8 cellular contexts compared by ENCODE assay signal in the genomic region with DNA sequence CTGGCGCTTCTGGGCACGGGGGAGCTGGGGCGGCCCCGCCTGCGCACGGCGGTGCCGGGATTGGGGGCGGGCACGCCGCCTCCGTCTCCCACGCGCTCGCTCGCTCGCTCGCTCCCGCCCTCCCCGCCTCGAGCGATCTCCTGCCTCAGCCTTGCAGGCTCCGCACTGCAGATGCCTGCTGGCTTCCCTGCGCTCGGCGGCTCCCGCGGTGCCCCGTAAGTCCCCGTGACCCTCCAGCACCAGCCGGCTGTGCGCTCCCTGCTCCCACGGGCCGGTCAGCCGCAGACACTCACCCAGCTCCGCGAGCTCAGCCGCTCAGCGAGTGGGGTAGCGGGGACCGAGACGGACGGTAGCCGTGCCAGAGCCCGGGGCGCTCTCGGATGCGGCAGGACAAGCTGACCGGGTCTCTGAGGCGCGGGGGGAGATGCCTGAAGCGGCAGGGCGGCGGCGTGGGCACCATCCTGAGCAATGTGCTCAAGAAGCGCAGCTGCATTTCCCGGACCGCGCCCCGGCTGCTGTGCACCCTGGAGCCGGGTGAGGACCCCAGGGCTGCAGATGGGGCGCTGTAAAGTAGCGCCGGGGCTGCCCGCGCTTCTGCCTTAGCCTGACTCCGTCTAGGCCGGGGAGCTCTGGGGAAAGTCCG. TPM values are rescaled to one million over a fixed set of nuclear protein-coding genes. Genes with fewer than 3 reads are reported as not detected.
DNase-seq lines count a peak whose midpoint lies in the region; ATAC-seq and TF ChIP-seq lines count a peak whose summit lies in the region.

A gene with protein sequence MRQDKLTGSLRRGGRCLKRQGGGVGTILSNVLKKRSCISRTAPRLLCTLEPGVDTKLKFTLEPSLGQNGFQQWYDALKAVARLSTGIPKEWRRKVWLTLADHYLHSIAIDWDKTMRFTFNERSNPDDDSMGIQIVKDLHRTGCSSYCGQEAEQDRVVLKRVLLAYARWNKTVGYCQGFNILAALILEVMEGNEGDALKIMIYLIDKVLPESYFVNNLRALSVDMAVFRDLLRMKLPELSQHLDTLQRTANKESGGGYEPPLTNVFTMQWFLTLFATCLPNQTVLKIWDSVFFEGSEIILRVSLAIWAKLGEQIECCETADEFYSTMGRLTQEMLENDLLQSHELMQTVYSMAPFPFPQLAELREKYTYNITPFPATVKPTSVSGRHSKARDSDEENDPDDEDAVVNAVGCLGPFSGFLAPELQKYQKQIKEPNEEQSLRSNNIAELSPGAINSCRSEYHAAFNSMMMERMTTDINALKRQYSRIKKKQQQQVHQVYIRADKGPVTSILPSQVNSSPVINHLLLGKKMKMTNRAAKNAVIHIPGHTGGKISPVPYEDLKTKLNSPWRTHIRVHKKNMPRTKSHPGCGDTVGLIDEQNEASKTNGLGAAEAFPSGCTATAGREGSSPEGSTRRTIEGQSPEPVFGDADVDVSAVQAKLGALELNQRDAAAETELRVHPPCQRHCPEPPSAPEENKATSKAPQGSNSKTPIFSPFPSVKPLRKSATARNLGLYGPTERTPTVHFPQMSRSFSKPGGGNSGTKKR (plus strand): TSS at position 148 of the 643 bp plus-strand sequence. CDS start 233 bp downstream, at position 381.

- H3K36me3 Mint-ChIP-seq in activated T-helper 17 cell treated with anti-CD3 and anti-CD28 coated beads, Interleukin-2, amount 50 U/mL, for 72 hours (ENCODE audit: low read depth): no peaks in the 10 kb centered on the region

- no peak for TF ChIP-seq EP300 in gastroesophageal sphincter (IDR thresholded peaks at IDR 0.05)

- H3K36me3 ChIP-seq in gastroesophageal sphincter (no peaks in the 10 kb centered on the region), neuron (ENCODE audit: insufficient read depth, low read length) (no peaks in the 10 kb centered on the region), aorta (ENCODE audit: control insufficient read depth in 1 of 2, insufficient read depth in 2 of 2, low read length in 1 of 2) (no peaks in the 10 kb centered on the region)

- intact Hi-C loops in aorta (cut with DNase I): no loop called here

- H3K27ac ChIP-seq in gastroesophageal sphincter (no peak within 1 kb of the TSS), aorta (ENCODE audit: low read depth in 1 of 2, low read length in 2 of 2) (no peak within 1 kb of the TSS)

- DNase-seq in DMS153 (lab: John Stamatoyannopoulos, UW) (peak; percentile 59), NCI-H446 treated with DMSO at 0.1 percent for 48 hours (lab: John Stamatoyannopoulos, UW) (peak; percentile 37), aorta (peak; percentile 45 to 78)

- peak within 1 kb of the TSS; percentile 87 for H2AFZ ChIP-seq in neuron (ENCODE audit: low read depth, low read length)

- H3K9me3 ChIP-seq in gastroesophageal sphincter (peaks cover 0 to 10% (median 0%) of the 10 kb centered on the region in 3 donors), neuron (ENCODE audit: low read length) (no peaks in the 10 kb centered on the region), aorta (ENCODE audit: control insufficient read depth, low read length) (peaks cover under 1% of the 10 kb centered on the region)

- H3K4me1 ChIP-seq in gastroesophageal sphincter: peaks cover 0 to 30% (median 18%) of the 10 kb centered on the region in 3 donors
- H3K4me1 ChIP-seq in neuron (ENCODE audit: insufficient read depth, low read length): peaks cover 26% of the 10 kb centered on the region
- H3K4me1 ChIP-seq in aorta (ENCODE audit: control insufficient read depth in 1 of 2, insufficient read depth in 2 of 2, low read length in 2 of 2): peaks cover 0 to 7% of the 10 kb centered on the region in 2 donors

- TF ChIP-seq POLR2A in gastroesophageal sphincter (IDR thresholded peaks at IDR 0.05): no peak

- no CpG with 5 or more reads among the region's 69 CpGs for WGBS in gastroesophageal sphincter (ENCODE audit: low coverage in 1 of 2), 2 donors
- 0 to 1% methylated on average over 59 to 69 of the region's 69 CpGs for WGBS in aorta, 2 donors

- H3K27me3 Mint-ChIP-seq in activated T-helper 17 cell treated with anti-CD3 and anti-CD28 coated beads, Interleukin-2, amount 50 U/mL, for 72 hours: peaks cover 42% of the 10 kb centered on the region

- ATAC-seq in HG02678 (IDR thresholded peaks at IDR 0.05; ENCODE audit: unreplicated experiment): peak; percentile 57
- ATAC-seq in activated T-helper 17 cell treated with anti-CD3 and anti-CD28 coated beads, Interleukin-2, amount 50 U/mL, for 72 hours (replicated peaks): peak; percentile 39
- peak; percentile 50 for ATAC-seq in gastroesophageal sphincter
- ATAC-seq in aorta (ENCODE audit: low FRiP score): peak; percentile 56
- no peak for ATAC-seq in HG03097 (IDR thresholded peaks at IDR 0.05; ENCODE audit: low FRiP score, unreplicated experiment)

- TF ChIP-seq CTCF in gastroesophageal sphincter (IDR thresholded peaks at IDR 0.05): no peak

- no peaks in the 10 kb centered on the region for H3K9me3 Mint-ChIP-seq in activated T-helper 17 cell treated with anti-CD3 and anti-CD28 coated beads, Interleukin-2, amount 50 U/mL, for 72 hours

- H3K27me3 ChIP-seq in gastroesophageal sphincter: peaks cover 72% of the 10 kb centered on the region
- H3K27me3 ChIP-seq in neuron (ENCODE audit: insufficient read depth, low read length): peaks cover 31% of the 10 kb centered on the region
- no peaks in the 10 kb centered on the region for H3K27me3 ChIP-seq in aorta (ENCODE audit: control insufficient read depth in 1 of 2, insufficient read depth in 2 of 2, low read length in 1 of 2)

- no peak within 1 kb of the TSS for H3K27ac Mint-ChIP-seq in activated T-helper 17 cell treated with anti-CD3 and anti-CD28 coated beads, Interleukin-2, amount 50 U/mL, for 72 hours

- H3K4me3 Mint-ChIP-seq in activated T-helper 17 cell treated with anti-CD3 and anti-CD28 coated beads, Interleukin-2, amount 50 U/mL, for 72 hours: peak within 1 kb of the TSS; percentile 68

- peak within 1 kb of the TSS; percentile 29 to 55 for H3K4me3 ChIP-seq in gastroesophageal sphincter
- H3K4me3 ChIP-seq in neuron (ENCODE audit: low read length): peak within 1 kb of the TSS; percentile 53
- peak within 1 kb of the TSS; percentile 35 to 37 for H3K4me3 ChIP-seq in aorta (ENCODE audit: low read length in 2 of 2)

- H3K4me1 Mint-ChIP-seq in activated T-helper 17 cell treated with anti-CD3 and anti-CD28 coated beads, Interleukin-2, amount 50 U/mL, for 72 hours: peaks cover 8% of the 10 kb centered on the region

RNA-seq across cellular contexts. Expression of the gene that starts here (rescaled TPM):
- total RNA-seq in activated T-helper 17 cell treated with anti-CD3 and anti-CD28 coated beads, Interleukin-2, amount 50 U/mL, for 72 hours: under 1 TPM; 0.34 to 0.58 TPM
- total RNA-seq in gastroesophageal sphincter (1 to 10 TPM in 3 of 4 donors, under 1 TPM in 1; 0.35 to 6.7 (median 2.5) TPM), aorta (1 to 10 TPM; 4.1 to 9.7 TPM)
- 1 to 10 TPM in 1 of 2 donors, under 1 TPM in 1; 0.18 to 1.9 TPM for polyA plus RNA-seq in aorta

Comparison
In these comparisons a context has a peak if more than half of its experiments do, and no peak if none do; other contexts are left out.
1. Peak in ATAC-seq in activated T-helper 17 cell treated with anti-CD3 and anti-CD28 coated beads, Interleukin-2, amount 50 U/mL, for 72 hours; RNA of the gene not detected or under 1 TPM.